2 cellular contexts compared by ENCODE assay signal in the genomic region with DNA sequence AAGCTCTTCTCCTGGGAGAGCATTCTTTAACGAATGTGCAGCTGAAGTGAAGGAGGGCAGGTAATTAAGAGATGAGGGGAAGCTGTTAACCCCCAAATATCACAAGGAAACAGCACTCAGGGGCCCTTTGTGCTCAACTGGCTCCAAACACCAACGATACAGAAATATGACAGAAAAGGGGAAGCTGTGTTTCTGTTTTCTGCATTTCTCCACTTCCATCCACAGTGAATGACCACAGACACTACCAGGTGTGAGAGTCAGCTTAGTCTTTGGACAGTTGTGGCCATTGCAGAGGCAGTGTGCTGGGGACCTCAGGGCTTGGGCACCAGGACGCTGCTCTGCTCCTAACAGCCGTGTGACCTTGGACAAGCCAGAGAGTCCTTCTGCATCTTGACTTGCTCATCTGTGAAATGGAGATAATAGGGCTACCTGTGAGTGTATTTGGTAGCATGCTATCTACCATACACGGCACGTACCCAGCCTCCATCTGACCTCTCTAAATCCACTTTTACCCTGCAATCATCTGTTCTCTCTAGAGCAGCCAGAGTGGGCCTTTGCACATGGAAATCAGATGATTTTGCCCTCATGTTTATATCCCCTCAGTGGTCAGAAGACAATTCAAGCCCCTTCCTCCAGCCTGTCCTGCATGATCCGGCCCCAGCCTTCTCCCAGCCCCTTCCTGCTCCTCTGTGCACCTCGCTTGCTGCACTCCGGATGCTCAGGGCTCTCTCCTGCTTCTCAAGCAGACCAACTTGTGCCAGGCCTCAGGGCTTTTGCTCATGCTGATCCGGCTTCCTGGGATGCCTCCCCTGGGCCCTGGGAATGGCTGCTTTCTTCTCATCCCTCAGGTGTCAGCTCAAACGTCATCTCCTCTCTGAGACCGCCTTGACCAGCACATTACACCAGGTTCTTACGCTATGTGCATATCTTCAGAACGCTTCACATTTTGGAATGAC.
TF ChIP-seq lines count a peak whose summit lies in the region.

No MANE protein-coding gene starts in this region.

TF ChIP-seq in GM12878, 131 proteins besides CTCF, POLR2A, EP300 and RAD21 (continues in another document):
- TF ChIP-seq IKZF2 (IDR thresholded peaks at IDR 0.05): peak; percentile 63 to 67; a peak in 3 of 4 replicates
- no peak for TF ChIP-seq MTA3 (IDR thresholded peaks at IDR 0.05; ENCODE audit: borderline replicate concordance, low read length)
- TF ChIP-seq MTA2 (IDR thresholded peaks at IDR 0.05; ENCODE audit: low read depth): peak; percentile 61; the same call in 1 of the 2 replicates
- TF ChIP-seq NFIC (IDR thresholded peaks at IDR 0.05; ENCODE audit: low read depth, low read length): no peak
- TF ChIP-seq, protein P1, sequence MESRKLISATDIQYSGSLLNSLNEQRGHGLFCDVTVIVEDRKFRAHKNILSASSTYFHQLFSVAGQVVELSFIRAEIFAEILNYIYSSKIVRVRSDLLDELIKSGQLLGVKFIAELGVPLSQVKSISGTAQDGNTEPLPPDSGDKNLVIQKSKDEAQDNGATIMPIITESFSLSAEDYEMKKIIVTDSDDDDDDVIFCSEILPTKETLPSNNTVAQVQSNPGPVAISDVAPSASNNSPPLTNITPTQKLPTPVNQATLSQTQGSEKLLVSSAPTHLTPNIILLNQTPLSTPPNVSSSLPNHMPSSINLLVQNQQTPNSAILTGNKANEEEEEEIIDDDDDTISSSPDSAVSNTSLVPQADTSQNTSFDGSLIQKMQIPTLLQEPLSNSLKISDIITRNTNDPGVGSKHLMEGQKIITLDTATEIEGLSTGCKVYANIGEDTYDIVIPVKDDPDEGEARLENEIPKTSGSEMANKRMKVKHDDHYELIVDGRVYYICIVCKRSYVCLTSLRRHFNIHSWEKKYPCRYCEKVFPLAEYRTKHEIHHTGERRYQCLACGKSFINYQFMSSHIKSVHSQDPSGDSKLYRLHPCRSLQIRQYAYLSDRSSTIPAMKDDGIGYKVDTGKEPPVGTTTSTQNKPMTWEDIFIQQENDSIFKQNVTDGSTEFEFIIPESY (IDR thresholded peaks at IDR 0.05): no peak
- TF ChIP-seq DPF2 (IDR thresholded peaks at IDR 0.05): peak; percentile 63; the same call in 1 of the 2 replicates
- TF ChIP-seq NR2F1 (conservative IDR thresholded peaks at IDR 0.05): no peak
- TF ChIP-seq IKZF1 (conservative IDR thresholded peaks at IDR 0.05): peak; percentile 71
- TF ChIP-seq RBBP5 (conservative IDR thresholded peaks at IDR 0.05): no peak
- TF ChIP-seq, protein P2, sequence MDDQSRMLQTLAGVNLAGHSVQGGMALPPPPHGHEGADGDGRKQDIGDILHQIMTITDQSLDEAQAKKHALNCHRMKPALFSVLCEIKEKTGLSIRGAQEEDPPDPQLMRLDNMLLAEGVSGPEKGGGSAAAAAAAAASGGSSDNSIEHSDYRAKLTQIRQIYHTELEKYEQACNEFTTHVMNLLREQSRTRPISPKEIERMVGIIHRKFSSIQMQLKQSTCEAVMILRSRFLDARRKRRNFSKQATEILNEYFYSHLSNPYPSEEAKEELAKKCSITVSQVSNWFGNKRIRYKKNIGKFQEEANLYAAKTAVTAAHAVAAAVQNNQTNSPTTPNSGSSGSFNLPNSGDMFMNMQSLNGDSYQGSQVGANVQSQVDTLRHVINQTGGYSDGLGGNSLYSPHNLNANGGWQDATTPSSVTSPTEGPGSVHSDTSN (IDR thresholded peaks at IDR 0.05; ENCODE audit: insufficient replicate concordance, low read depth, low read length): no peak
- 0 out of 2 replicates have a peak, but pooled peaks have one; percentile 20 for TF ChIP-seq SPI1 (IDR thresholded peaks at IDR 0.05; ENCODE audit: borderline replicate concordance, insufficient read depth, low read depth, low read length)
- peak; percentile 24; the same call in 1 of the 2 replicates for TF ChIP-seq RUNX3 (IDR thresholded peaks at IDR 0.05; ENCODE audit: low read length)
- TF ChIP-seq, protein P3, sequence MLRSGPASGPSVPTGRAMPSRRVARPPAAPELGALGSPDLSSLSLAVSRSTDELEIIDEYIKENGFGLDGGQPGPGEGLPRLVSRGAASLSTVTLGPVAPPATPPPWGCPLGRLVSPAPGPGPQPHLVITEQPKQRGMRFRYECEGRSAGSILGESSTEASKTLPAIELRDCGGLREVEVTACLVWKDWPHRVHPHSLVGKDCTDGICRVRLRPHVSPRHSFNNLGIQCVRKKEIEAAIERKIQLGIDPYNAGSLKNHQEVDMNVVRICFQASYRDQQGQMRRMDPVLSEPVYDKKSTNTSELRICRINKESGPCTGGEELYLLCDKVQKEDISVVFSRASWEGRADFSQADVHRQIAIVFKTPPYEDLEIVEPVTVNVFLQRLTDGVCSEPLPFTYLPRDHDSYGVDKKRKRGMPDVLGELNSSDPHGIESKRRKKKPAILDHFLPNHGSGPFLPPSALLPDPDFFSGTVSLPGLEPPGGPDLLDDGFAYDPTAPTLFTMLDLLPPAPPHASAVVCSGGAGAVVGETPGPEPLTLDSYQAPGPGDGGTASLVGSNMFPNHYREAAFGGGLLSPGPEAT (IDR thresholded peaks at IDR 0.05; ENCODE audit: low read depth): no peak
- TF ChIP-seq MEF2B (IDR thresholded peaks at IDR 0.05; ENCODE audit: partially characterized antibody, poor library complexity, severe bottlenecking): peak; percentile 14
- TF ChIP-seq, protein P4, sequence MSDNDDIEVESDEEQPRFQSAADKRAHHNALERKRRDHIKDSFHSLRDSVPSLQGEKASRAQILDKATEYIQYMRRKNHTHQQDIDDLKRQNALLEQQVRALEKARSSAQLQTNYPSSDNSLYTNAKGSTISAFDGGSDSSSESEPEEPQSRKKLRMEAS (IDR thresholded peaks at IDR 0.05; ENCODE audit: low read depth, low read length): no peak
- TF ChIP-seq SMARCA5 (IDR thresholded peaks at IDR 0.05): peak; percentile 48; the same call in 1 of the 2 replicates
- TF ChIP-seq, protein P5, sequence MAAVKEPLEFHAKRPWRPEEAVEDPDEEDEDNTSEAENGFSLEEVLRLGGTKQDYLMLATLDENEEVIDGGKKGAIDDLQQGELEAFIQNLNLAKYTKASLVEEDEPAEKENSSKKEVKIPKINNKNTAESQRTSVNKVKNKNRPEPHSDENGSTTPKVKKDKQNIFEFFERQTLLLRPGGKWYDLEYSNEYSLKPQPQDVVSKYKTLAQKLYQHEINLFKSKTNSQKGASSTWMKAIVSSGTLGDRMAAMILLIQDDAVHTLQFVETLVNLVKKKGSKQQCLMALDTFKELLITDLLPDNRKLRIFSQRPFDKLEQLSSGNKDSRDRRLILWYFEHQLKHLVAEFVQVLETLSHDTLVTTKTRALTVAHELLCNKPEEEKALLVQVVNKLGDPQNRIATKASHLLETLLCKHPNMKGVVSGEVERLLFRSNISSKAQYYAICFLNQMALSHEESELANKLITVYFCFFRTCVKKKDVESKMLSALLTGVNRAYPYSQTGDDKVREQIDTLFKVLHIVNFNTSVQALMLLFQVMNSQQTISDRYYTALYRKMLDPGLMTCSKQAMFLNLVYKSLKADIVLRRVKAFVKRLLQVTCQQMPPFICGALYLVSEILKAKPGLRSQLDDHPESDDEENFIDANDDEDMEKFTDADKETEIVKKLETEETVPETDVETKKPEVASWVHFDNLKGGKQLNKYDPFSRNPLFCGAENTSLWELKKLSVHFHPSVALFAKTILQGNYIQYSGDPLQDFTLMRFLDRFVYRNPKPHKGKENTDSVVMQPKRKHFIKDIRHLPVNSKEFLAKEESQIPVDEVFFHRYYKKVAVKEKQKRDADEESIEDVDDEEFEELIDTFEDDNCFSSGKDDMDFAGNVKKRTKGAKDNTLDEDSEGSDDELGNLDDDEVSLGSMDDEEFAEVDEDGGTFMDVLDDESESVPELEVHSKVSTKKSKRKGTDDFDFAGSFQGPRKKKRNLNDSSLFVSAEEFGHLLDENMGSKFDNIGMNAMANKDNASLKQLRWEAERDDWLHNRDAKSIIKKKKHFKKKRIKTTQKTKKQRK (IDR thresholded peaks at IDR 0.05; ENCODE audit: low read depth, low read length): no peak
- TF ChIP-seq EGR1 (IDR thresholded peaks at IDR 0.05; ENCODE audit: borderline replicate concordance in 1 of 2, low read depth in 2 of 2, low read length in 2 of 2): no peak

TF ChIP-seq in SK-N-SH treated with all-trans-retinoic acid at 6 μM for 48 hours, 23 proteins besides CTCF, POLR2A, EP300 and RAD21:
- TF ChIP-seq ARNTL (CRISPR knock-in tag; IDR thresholded peaks at IDR 0.05; ENCODE audit: borderline replicate concordance, low read depth) (no peak), ZC3H10 (CRISPR knock-in tag; IDR thresholded peaks at IDR 0.05) (no peak), SNAI2 (CRISPR knock-in tag; IDR thresholded peaks at IDR 0.05) (no peak)
- TF ChIP-seq, protein P6, sequence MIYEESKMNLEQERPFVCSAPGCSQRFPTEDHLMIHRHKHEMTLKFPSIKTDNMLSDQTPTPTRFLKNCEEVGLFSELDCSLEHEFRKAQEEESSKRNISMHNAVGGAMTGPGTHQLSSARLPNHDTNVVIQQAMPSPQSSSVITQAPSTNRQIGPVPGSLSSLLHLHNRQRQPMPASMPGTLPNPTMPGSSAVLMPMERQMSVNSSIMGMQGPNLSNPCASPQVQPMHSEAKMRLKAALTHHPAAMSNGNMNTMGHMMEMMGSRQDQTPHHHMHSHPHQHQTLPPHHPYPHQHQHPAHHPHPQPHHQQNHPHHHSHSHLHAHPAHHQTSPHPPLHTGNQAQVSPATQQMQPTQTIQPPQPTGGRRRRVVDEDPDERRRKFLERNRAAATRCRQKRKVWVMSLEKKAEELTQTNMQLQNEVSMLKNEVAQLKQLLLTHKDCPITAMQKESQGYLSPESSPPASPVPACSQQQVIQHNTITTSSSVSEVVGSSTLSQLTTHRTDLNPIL (CRISPR knock-in tag; IDR thresholded peaks at IDR 0.05; ENCODE audit: low read depth): no peak
